Comparison of ENCODE assay signal across 9 cellular contexts in the genomic region with DNA sequence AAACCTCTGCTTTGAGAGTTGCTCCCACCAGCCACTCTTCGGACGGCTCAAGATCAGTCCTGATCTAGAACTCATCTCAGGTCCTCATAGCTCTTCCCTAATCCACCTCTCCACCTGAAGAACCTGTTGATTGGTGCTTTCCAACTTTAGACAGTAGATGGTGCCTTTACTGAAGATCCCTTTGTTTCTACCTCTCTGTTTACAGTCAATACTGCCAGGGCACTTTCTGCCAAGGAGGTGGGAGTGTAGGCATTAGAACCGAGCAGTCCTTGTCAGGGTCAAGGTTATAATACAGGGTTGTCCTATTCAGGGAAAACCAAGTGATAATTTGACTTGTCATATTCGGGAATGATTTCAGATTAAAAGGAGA. TPM values are rescaled to one million over a fixed set of nuclear protein-coding genes. Genes with fewer than 3 reads are reported as not detected.
DNase-seq lines count a peak whose midpoint lies in the region; ATAC-seq and TF ChIP-seq lines count a peak whose summit lies in the region.
"Had no signal": no experiment of that assay in that cellular context is flagged by ENCODE, and none has a peak within 500 bp of the region (broad histone marks: within the 10 kb centered on the region; RNA-seq: fewer than 3 reads in every experiment).

No MANE protein-coding gene starts in this region.

- H3K27ac Mint-ChIP-seq in central memory CD8-positive, alpha-beta T cell (ENCODE audit: low read depth) = no peak overlapping the region
- H3K27ac Mint-ChIP-seq in stimulated activated effector memory CD8-positive, alpha-beta T cell treated with anti-CD3 and anti-CD28 coated beads, Interleukin-12 subunit alpha, Interleukin-12 subunit beta, amount 100 ng/mL, for 72 hours = no peak overlapping the region

- 28 to 54% (median 34%) methylated on average over 4 of the region's 4 CpGs for WGBS in heart left ventricle, 4 donors
- 36% methylated on average over 4 of the region's 4 CpGs for WGBS in right lobe of liver (ENCODE audit: insufficient coverage, low coverage, low lambda C conversion rate, missing lambda C conversion rate)

- DNase-seq in heart left ventricle (no peak), cardiac septum (ENCODE audit: low spot score) (no peak), right lobe of liver (peak in 1 of 3 donors; percentile 63), uterus (no peak), GM13977 (ENCODE audit: low spot score) (no peak)
- DNase-seq in central memory CD8-positive, alpha-beta T cell (ENCODE audit: low spot score in 2 of 2) = no peak
- no peak for DNase-seq in stimulated activated effector memory CD8-positive, alpha-beta T cell treated with anti-CD3 and anti-CD28 coated beads, Interleukin-12 subunit alpha, Interleukin-12 subunit beta, amount 100 ng/mL, for 72 hours (ENCODE audit: low spot score in 2 of 2)
- DNase-seq: CD4-positive, CD25-positive, alpha-beta regulatory T cell had no signal

- H3K27ac ChIP-seq in heart left ventricle (peak overlapping the region in 3 of 12 donors; percentile 38 to 71 (median 70)), right lobe of liver (peak overlapping the region; percentile 95 to 97 (median 96)), uterus (peak overlapping the region; percentile 83 to 86)

- intact Hi-C loops in heart left ventricle (cut with DNase I) = loop anchor here in 1 of 10 donors (10.0 kb wide), 1 partner anchor 137 kb away; no protein-coding TSS in a partner anchor
- intact Hi-C loops in cardiac septum (cut with DNase I) = no loop called here
- intact Hi-C loops in right lobe of liver (cut with DNase I) = no loop called here
- intact Hi-C loops in uterus (cut with DNase I; ENCODE audit: low total_unique reads) = loop anchor here (10.0 kb wide), 1 partner anchor 87 kb away; no protein-coding TSS in a partner anchor

- H3K36me3 Mint-ChIP-seq in central memory CD8-positive, alpha-beta T cell (ENCODE audit: insufficient read depth) = no peaks in the 10 kb centered on the region
- no peaks in the 10 kb centered on the region for H3K36me3 Mint-ChIP-seq in stimulated activated effector memory CD8-positive, alpha-beta T cell treated with anti-CD3 and anti-CD28 coated beads, Interleukin-12 subunit alpha, Interleukin-12 subunit beta, amount 100 ng/mL, for 72 hours
- H3K36me3 Mint-ChIP-seq: CD4-positive, CD25-positive, alpha-beta regulatory T cell had no signal

- peak overlapping the region; percentile 56 for H3K4me3 Mint-ChIP-seq in central memory CD8-positive, alpha-beta T cell
- no peak overlapping the region for H3K4me3 Mint-ChIP-seq in stimulated activated effector memory CD8-positive, alpha-beta T cell treated with anti-CD3 and anti-CD28 coated beads, Interleukin-12 subunit alpha, Interleukin-12 subunit beta, amount 100 ng/mL, for 72 hours

- in situ Hi-C loops in GM13977 (cut with MboI; ENCODE audit: low pct_unique_long_range_greater_than_20kb, low sequenced_read_pairs, unreplicated experiment) = no loop called here

- H3K4me1 Mint-ChIP-seq in central memory CD8-positive, alpha-beta T cell = peaks cover 9% of the 10 kb centered on the region
- H3K4me1 Mint-ChIP-seq in stimulated activated effector memory CD8-positive, alpha-beta T cell treated with anti-CD3 and anti-CD28 coated beads, Interleukin-12 subunit alpha, Interleukin-12 subunit beta, amount 100 ng/mL, for 72 hours = peaks cover 12% of the 10 kb centered on the region

- H3K36me3 ChIP-seq in heart left ventricle = no peaks in the 10 kb centered on the region
- no peaks in the 10 kb centered on the region for H3K36me3 ChIP-seq in right lobe of liver
- H3K36me3 ChIP-seq in uterus = no peaks in the 10 kb centered on the region

- TF ChIP-seq POLR2A in heart left ventricle (IDR thresholded peaks at IDR 0.05) = no peak
- no peak for TF ChIP-seq POLR2A in right lobe of liver (IDR thresholded peaks at IDR 0.05)
- no peak for TF ChIP-seq POLR2A in uterus (IDR thresholded peaks at IDR 0.05)

- ATAC-seq in heart left ventricle (peak in 2 of 4 donors; percentile 11 to 18), right lobe of liver (peak; percentile 32 to 55 (median 42)), GM19395 (IDR thresholded peaks at IDR 0.05; ENCODE audit: unreplicated experiment) (no peak)
- ATAC-seq in central memory CD8-positive, alpha-beta T cell (replicated peaks; ENCODE audit: extremely low read depth, poor library complexity, severe bottlenecking) = no peak
- ATAC-seq in stimulated activated effector memory CD8-positive, alpha-beta T cell treated with anti-CD3 and anti-CD28 coated beads, Interleukin-12 subunit alpha, Interleukin-12 subunit beta, amount 100 ng/mL, for 72 hours = no peak

- H3K4me1 ChIP-seq in heart left ventricle = peaks cover 0 to 25% (median 13%) of the 10 kb centered on the region in 12 donors
- peaks cover 0 to 40% (median 8%) of the 10 kb centered on the region in 4 donors for H3K4me1 ChIP-seq in right lobe of liver
- H3K4me1 ChIP-seq in uterus = peaks cover 0 to 7% of the 10 kb centered on the region in 2 donors

- H3K9me3 Mint-ChIP-seq in central memory CD8-positive, alpha-beta T cell = no peaks in the 10 kb centered on the region
- no peaks in the 10 kb centered on the region for H3K9me3 Mint-ChIP-seq in stimulated activated effector memory CD8-positive, alpha-beta T cell treated with anti-CD3 and anti-CD28 coated beads, Interleukin-12 subunit alpha, Interleukin-12 subunit beta, amount 100 ng/mL, for 72 hours

- H3K4me3 ChIP-seq in heart left ventricle (peak overlapping the region in 11 of 12 donors; percentile 55 to 89 (median 67)), right lobe of liver (peak overlapping the region; percentile 75 to 88 (median 81)), uterus (peak overlapping the region; percentile 82 to 97)

- H3K27me3 ChIP-seq in heart left ventricle (peaks cover 0 to 36% (median 6%) of the 10 kb centered on the region in 9 donors), right lobe of liver (no peaks in the 10 kb centered on the region), uterus (no peaks in the 10 kb centered on the region)

- H3K27me3 Mint-ChIP-seq in central memory CD8-positive, alpha-beta T cell = peaks cover 95% of the 10 kb centered on the region

- TF ChIP-seq CTCF in heart left ventricle (IDR thresholded peaks at IDR 0.05) (peak in 1 of 12 donors; percentile 8), right lobe of liver (IDR thresholded peaks at IDR 0.05) (peak in 2 of 4 donors; percentile 21 to 30), uterus (IDR thresholded peaks at IDR 0.05) (no peak), GM13977 (IDR thresholded peaks at IDR 0.05; ENCODE audit: extremely low read depth, insufficient read depth, missing control alignments) (no peak)

- no peaks in the 10 kb centered on the region for H3K9me3 ChIP-seq in heart left ventricle
- no peaks in the 10 kb centered on the region for H3K9me3 ChIP-seq in right lobe of liver
- H3K9me3 ChIP-seq in uterus = no peaks in the 10 kb centered on the region

RNA-seq across cellular contexts. Expression of gene CGNL1, which starts 1.2 kb away (rescaled TPM):
- total RNA-seq in heart left ventricle = 10 to 100 TPM; 16.9 to 40.0 (median 23.7) TPM
- 1 to 10 TPM; 3.8 to 4.9 TPM for polyA plus RNA-seq in heart left ventricle
- total RNA-seq in cardiac septum = 19.6 TPM
- 10 to 100 TPM; 23.6 to 54.5 (median 42.9) TPM for total RNA-seq in right lobe of liver
- total RNA-seq in uterus = 10 to 100 TPM; 15.1 to 74.4 (median 31.7) TPM
- total RNA-seq: CD4-positive, CD25-positive, alpha-beta regulatory T cell had no signal
- polyA plus RNA-seq: CD4-positive, CD25-positive, alpha-beta regulatory T cell had no signal

Comparison
In these comparisons a context has a peak if more than half of its experiments do, and no peak if none do; other contexts are left out.
1. ATAC-seq: peak in right lobe of liver (4 of 4); none in central memory CD8-positive, alpha-beta T cell (single experiment), stimulated activated effector memory CD8-positive, alpha-beta T cell treated with anti-CD3 and anti-CD28 coated beads, Interleukin-12 subunit alpha, Interleukin-12 subunit beta, amount 100 ng/mL, for 72 hours (single experiment) and GM19395 (single experiment).
2. Peak in every context shown above with its lines, with median percentiles within 50 percentile points of each other: H3K4me3 ChIP-seq.